ENCODE assay signal across 10 cellular contexts in the genomic region with DNA sequence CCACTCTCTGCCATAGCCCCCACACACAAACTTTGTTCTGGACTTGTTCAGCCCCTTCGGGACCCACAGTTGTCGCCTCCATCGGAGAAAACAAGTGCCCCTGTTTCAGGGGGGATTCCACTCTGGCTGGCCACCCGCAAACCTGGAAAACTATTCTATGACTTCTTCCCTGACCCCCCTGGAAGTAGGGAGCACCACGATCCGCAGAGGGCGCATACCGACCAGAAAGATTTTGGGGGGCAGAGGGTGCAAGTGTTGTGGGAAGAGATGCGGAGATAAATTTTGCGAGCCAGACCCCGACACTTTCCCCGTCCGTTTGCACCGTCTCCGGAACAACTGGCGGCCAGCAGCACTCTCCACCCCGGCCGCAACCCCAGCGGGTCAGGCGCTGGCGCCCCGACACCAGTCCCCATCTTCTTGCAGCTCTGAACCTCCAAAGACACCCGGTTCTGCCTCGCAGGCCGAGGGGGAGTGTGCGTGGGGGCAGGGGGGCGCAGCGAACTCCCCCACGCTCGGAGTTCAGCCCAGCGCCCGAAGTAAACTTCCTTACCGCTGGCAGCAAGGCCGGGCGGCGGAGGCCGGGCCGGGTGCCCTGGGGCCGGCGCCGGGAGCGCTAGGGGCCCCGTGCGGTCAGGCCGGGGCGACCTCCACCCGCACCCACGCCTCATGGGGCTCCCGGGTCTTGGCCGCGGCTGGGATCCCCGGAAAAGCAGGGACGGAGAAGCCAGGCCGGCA. TPM values are rescaled to one million over a fixed set of nuclear protein-coding genes. Genes with fewer than 3 reads are reported as not detected.
DNase-seq lines count a peak whose midpoint lies in the region; ATAC-seq and TF ChIP-seq lines count a peak whose summit lies in the region.
"Had no signal": no experiment of that assay in that cellular context is flagged by ENCODE, and none has a peak within 500 bp of the region (broad histone marks: within the 10 kb centered on the region; RNA-seq: fewer than 3 reads in every experiment).

No MANE protein-coding gene starts in this region.

- no peak for ATAC-seq in HG03469 (IDR thresholded peaks at IDR 0.05; ENCODE audit: unreplicated experiment)
- no peak for ATAC-seq in GM21367 (IDR thresholded peaks at IDR 0.05; ENCODE audit: unreplicated experiment)

- H3K36me3 ChIP-seq in H7 (replicated peaks; ENCODE audit: control insufficient read depth, insufficient read depth, low read length) (no peaks in the 10 kb centered on the region), iPS-20b (ENCODE audit: insufficient read depth, low read depth, low read length) (peaks cover 7% of the 10 kb centered on the region; the same call in 1 of the 2 replicates), skeletal muscle satellite cell (ENCODE audit: insufficient read depth, low read length) (no peaks in the 10 kb centered on the region)

- no peaks in the 10 kb centered on the region for H3K9me3 ChIP-seq in iPS-20b (ENCODE audit: insufficient read depth, low read depth, low read length)
- H3K9me3 ChIP-seq in skeletal muscle satellite cell (replicated peaks; ENCODE audit: low read length), result peaks cover 3% of the 10 kb centered on the region

- DNase-seq in H7, result peak; percentile 65
- DNase-seq in astrocyte of the cerebellum (ENCODE audit: low read depth), result no peak
- DNase-seq in GM13977 (ENCODE audit: low spot score), result no peak
- DNase-seq in GDM1 (lab: John Stamatoyannopoulos, UW), result no peak
- DNase-seq: NCI-H2171 had no signal

- peak overlapping the region; percentile 73 for H3K4me2 ChIP-seq in skeletal muscle satellite cell (ENCODE audit: low read length)

- H3K9ac ChIP-seq in iPS-20b (ENCODE audit: low read depth, low read length), result peak overlapping the region; percentile 98
- H3K9ac ChIP-seq in skeletal muscle satellite cell (ENCODE audit: low read depth, low read length), result no peak overlapping the region

- TF ChIP-seq CTCF in astrocyte of the cerebellum (IDR thresholded peaks at IDR 0.05; ENCODE audit: low read depth, low read length, missing control alignments) (no peak), GM13977 (IDR thresholded peaks at IDR 0.05; ENCODE audit: extremely low read depth, insufficient read depth, missing control alignments) (no peak)

- H3K27ac ChIP-seq in iPS-20b (ENCODE audit: low read length), result peak overlapping the region; percentile 52

- in situ Hi-C loops in astrocyte of the cerebellum (cut with HindIII; ENCODE audit: low sequenced_read_pairs) (no loop called here), GM13977 (cut with MboI; ENCODE audit: low pct_unique_long_range_greater_than_20kb, low sequenced_read_pairs, unreplicated experiment) (no loop called here)

- H3K4me3 ChIP-seq in H7 (ENCODE audit: insufficient read depth, low read depth, low read length), result peak overlapping the region; percentile 90
- H3K4me3 ChIP-seq in astrocyte of the cerebellum (ENCODE audit: low read depth, low read length), result peak overlapping the region; percentile 58
- H3K4me3 ChIP-seq in iPS-20b (ENCODE audit: low read length), result peak overlapping the region; percentile 95
- H3K4me3 ChIP-seq in skeletal muscle satellite cell (ENCODE audit: low read length), result peak overlapping the region; percentile 59

- H3K27me3 ChIP-seq in H7 (ENCODE audit: control insufficient read depth, insufficient read depth, low read length) (peaks cover 39% of the 10 kb centered on the region), iPS-20b (ENCODE audit: insufficient read depth, low read length) (peaks cover 51% of the 10 kb centered on the region), skeletal muscle satellite cell (ENCODE audit: control insufficient read depth, insufficient read depth, low read length) (peaks cover 52% of the 10 kb centered on the region)

- H3K4me1 ChIP-seq in iPS-20b (ENCODE audit: insufficient read depth, low read length) (peaks cover 33% of the 10 kb centered on the region), skeletal muscle satellite cell (ENCODE audit: control insufficient read depth, insufficient read depth, low read length) (no peaks in the 10 kb centered on the region)

RNA-seq across cellular contexts. Expression of gene SALL1, which starts 0.7 kb away (rescaled TPM):
- 33.4 and 38.2 TPM in 2 replicates for total RNA-seq in H7 (2014; rRNA removed; shearing (Covaris generic))
- 0.66 and 1.8 TPM in 2 replicates for total RNA-seq in skeletal muscle satellite cell (2012; rRNA removed)
- total RNA-seq: lung microvascular endothelial cell had no signal
